In the genomic region with DNA sequence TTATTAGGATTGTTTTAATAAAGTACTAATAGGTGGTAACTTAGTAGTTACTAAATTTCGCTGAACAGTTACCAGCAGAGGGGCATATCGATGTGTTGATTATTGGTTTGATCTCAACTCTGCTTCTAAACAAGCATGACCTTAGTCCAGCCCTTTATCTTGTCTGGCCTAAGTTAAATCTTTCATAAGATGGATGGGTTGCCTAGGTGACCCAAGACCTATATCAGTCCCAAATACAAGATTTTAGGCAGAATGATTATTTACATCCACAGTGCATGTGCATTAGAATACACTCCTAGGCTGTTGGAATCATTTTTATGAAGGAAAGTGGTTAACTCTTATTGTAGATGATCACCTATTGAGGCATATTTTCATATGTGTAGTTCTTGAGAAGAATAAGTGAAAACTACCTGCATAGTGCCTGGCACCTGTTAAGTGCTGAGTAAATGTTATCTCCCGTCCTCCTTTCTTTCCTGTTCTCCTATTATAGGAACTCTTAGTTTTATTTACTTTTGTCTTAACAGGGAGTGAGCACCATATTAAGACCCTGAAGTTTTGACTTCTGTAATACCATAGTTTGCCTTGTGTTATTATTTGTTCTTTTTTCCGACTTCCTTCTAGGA, we compare ENCODE assay signal across 8 cellular contexts. TPM values are rescaled to one million over a fixed set of nuclear protein-coding genes. Genes with fewer than 3 reads are reported as not detected.
DNase-seq lines count a peak whose midpoint lies in the region; ATAC-seq and TF ChIP-seq lines count a peak whose summit lies in the region.

No MANE protein-coding gene starts in this region.

- H3K4me1 Mint-ChIP-seq in activated CD8-positive, alpha-beta memory T cell treated with anti-CD3 and anti-CD28 coated beads, Interleukin-2, amount 10 ng/mL, durations not matched to agents 7 days and 5 days: peaks cover 31% of the 10 kb centered on the region
- H3K4me1 Mint-ChIP-seq in activated CD8-positive, alpha-beta T cell treated with anti-CD3 and anti-CD28 coated beads for 36 hours (ENCODE audit: low read depth): peaks cover 42% of the 10 kb centered on the region

- H3K27me3 ChIP-seq in thoracic aorta (replicated peaks; ENCODE audit: insufficient read depth): no peaks in the 10 kb centered on the region

- no peak for TF ChIP-seq CTCF in activated CD8-positive, alpha-beta T cell treated with anti-CD3 and anti-CD28 coated beads for 36 hours (IDR thresholded peaks at IDR 0.05)
- no peak for TF ChIP-seq CTCF in thoracic aorta (IDR thresholded peaks at IDR 0.05)
- TF ChIP-seq CTCF in lower leg skin (IDR thresholded peaks at IDR 0.05): no peak

- H3K27ac ChIP-seq in thoracic aorta: no peak overlapping the region

- TF ChIP-seq POLR2A in lower leg skin (IDR thresholded peaks at IDR 0.05): no peak

- no peaks in the 10 kb centered on the region for H3K36me3 ChIP-seq in thoracic aorta

- peaks cover 13% of the 10 kb centered on the region for H3K36me3 Mint-ChIP-seq in activated CD8-positive, alpha-beta memory T cell treated with anti-CD3 and anti-CD28 coated beads, Interleukin-2, amount 10 ng/mL, durations not matched to agents 7 days and 5 days
- H3K36me3 Mint-ChIP-seq in activated CD8-positive, alpha-beta T cell treated with anti-CD3 and anti-CD28 coated beads for 36 hours (ENCODE audit: low read depth): peaks cover 5% of the 10 kb centered on the region

- no peaks in the 10 kb centered on the region for H3K27me3 Mint-ChIP-seq in activated CD8-positive, alpha-beta memory T cell treated with anti-CD3 and anti-CD28 coated beads, Interleukin-2, amount 10 ng/mL, durations not matched to agents 7 days and 5 days
- H3K27me3 Mint-ChIP-seq in activated CD8-positive, alpha-beta T cell treated with anti-CD3 and anti-CD28 coated beads for 36 hours: no peaks in the 10 kb centered on the region

- no peak for DNase-seq in activated CD8-positive, alpha-beta memory T cell treated with anti-CD3 and anti-CD28 coated beads, Interleukin-2, amount 10 ng/mL, durations not matched to agents 7 days and 5 days
- DNase-seq in activated CD8-positive, alpha-beta memory T cell treated with anti-CD3 and anti-CD28 coated beads, Interleukin-2, amount 50 U/mL, for 48 hours: no peak
- DNase-seq in activated CD8-positive, alpha-beta T cell treated with anti-CD3 and anti-CD28 coated beads for 36 hours: no peak
- DNase-seq in iris pigment epithelial cell (ENCODE audit: low read depth) (peak; percentile 2), thoracic aorta (ENCODE audit: low spot score) (no peak), lower leg skin (ENCODE audit: low spot score in 2 of 2) (no peak), 8988T (no peak)
- no peak for DNase-seq in stimulated activated CD4-positive, alpha-beta T cell treated with anti-CD3 and anti-CD28 coated beads, Interleukin-2, amount 100 ng/mL, for 48 hours

- CTCF ChIA-PET in activated CD8-positive, alpha-beta memory T cell treated with anti-CD3 and anti-CD28 coated beads, Interleukin-2, amount 10 ng/mL, durations not matched to agents 7 days and 5 days (lab: Charles Lee): no interaction called here
- CTCF ChIA-PET in activated CD8-positive, alpha-beta T cell treated with anti-CD3 and anti-CD28 coated beads for 36 hours (lab: Charles Lee): interaction anchor here (1.8 kb wide), 1 partner anchor 19 kb away, joined by 8 read pairs; no protein-coding TSS in a partner anchor

- H3K9me3 ChIP-seq in thoracic aorta: no peaks in the 10 kb centered on the region

- peaks cover 3 to 20% of the 10 kb centered on the region in 2 donors for H3K4me1 ChIP-seq in thoracic aorta (ENCODE audit: control insufficient read depth in 1 of 2, low read depth in 2 of 2)

- no peaks in the 10 kb centered on the region for H3K9me3 Mint-ChIP-seq in activated CD8-positive, alpha-beta memory T cell treated with anti-CD3 and anti-CD28 coated beads, Interleukin-2, amount 10 ng/mL, durations not matched to agents 7 days and 5 days (ENCODE audit: low read depth)
- no peaks in the 10 kb centered on the region for H3K9me3 Mint-ChIP-seq in activated CD8-positive, alpha-beta T cell treated with anti-CD3 and anti-CD28 coated beads for 36 hours

- intact Hi-C loops in activated CD8-positive, alpha-beta T cell treated with anti-CD3 and anti-CD28 coated beads for 36 hours (cut with micrococcal nuclease): loop anchor here (2.0 kb wide), 1 partner anchor 70 kb away; the partner anchor contains the start of gene SERINC1
- intact Hi-C loops in lower leg skin (cut with DNase I; ENCODE audit: low total_unique reads): no loop called here

- WGBS in lower leg skin, 2 donors: 31 to 42% methylated on average over 4 of the region's 4 CpGs

- H3K27ac Mint-ChIP-seq in activated CD8-positive, alpha-beta memory T cell treated with anti-CD3 and anti-CD28 coated beads, Interleukin-2, amount 10 ng/mL, durations not matched to agents 7 days and 5 days: no peak overlapping the region
- H3K27ac Mint-ChIP-seq in activated CD8-positive, alpha-beta T cell treated with anti-CD3 and anti-CD28 coated beads for 36 hours: peak overlapping the region; percentile 96

- ATAC-seq in activated CD8-positive, alpha-beta memory T cell treated with anti-CD3 and anti-CD28 coated beads, Interleukin-2, amount 10 ng/mL, durations not matched to agents 7 days and 5 days: no peak
- no peak for ATAC-seq in activated CD8-positive, alpha-beta T cell treated with anti-CD3 and anti-CD28 coated beads for 36 hours
- no peak for ATAC-seq in thoracic aorta (ENCODE audit: insufficient number of reproducible peaks, low FRiP score, low read depth)

- H3K4me3 ChIP-seq in thoracic aorta: peak overlapping the region; percentile 99
- H3K4me3 ChIP-seq in lower leg skin (ENCODE audit: low read depth, poor library complexity, severe bottlenecking): no peak overlapping the region

- POLR2A ChIA-PET in activated CD8-positive, alpha-beta T cell treated with anti-CD3 and anti-CD28 coated beads for 36 hours (lab: Charles Lee): interaction anchor here (1.4 kb wide), 1 partner anchor 70 kb away, joined by 5 read pairs; no protein-coding TSS in a partner anchor

- H3K4me3 Mint-ChIP-seq in activated CD8-positive, alpha-beta memory T cell treated with anti-CD3 and anti-CD28 coated beads, Interleukin-2, amount 10 ng/mL, durations not matched to agents 7 days and 5 days: peak overlapping the region; percentile 92
- peak overlapping the region; percentile 93 for H3K4me3 Mint-ChIP-seq in activated CD8-positive, alpha-beta T cell treated with anti-CD3 and anti-CD28 coated beads for 36 hours

RNA-seq across cellular contexts. Expression of gene HSF2, which starts 1.1 kb away (rescaled TPM):
- total RNA-seq in activated CD8-positive, alpha-beta memory T cell treated with anti-CD3 and anti-CD28 coated beads, Interleukin-2, amount 10 ng/mL, durations not matched to agents 7 days and 5 days: 10 to 100 TPM; 15.1 to 15.9 TPM
- 10 to 100 TPM; 19.5 to 22.4 TPM for total RNA-seq in activated CD8-positive, alpha-beta T cell treated with anti-CD3 and anti-CD28 coated beads for 36 hours
- 10 to 100 TPM; 11.8 to 19.1 TPM for total RNA-seq in thoracic aorta
- total RNA-seq in lower leg skin: 10 to 100 TPM; 10.7 to 27.1 (median 17.6) TPM
